Comparison of ENCODE assay signal across 1 cellular context in the genomic region with DNA sequence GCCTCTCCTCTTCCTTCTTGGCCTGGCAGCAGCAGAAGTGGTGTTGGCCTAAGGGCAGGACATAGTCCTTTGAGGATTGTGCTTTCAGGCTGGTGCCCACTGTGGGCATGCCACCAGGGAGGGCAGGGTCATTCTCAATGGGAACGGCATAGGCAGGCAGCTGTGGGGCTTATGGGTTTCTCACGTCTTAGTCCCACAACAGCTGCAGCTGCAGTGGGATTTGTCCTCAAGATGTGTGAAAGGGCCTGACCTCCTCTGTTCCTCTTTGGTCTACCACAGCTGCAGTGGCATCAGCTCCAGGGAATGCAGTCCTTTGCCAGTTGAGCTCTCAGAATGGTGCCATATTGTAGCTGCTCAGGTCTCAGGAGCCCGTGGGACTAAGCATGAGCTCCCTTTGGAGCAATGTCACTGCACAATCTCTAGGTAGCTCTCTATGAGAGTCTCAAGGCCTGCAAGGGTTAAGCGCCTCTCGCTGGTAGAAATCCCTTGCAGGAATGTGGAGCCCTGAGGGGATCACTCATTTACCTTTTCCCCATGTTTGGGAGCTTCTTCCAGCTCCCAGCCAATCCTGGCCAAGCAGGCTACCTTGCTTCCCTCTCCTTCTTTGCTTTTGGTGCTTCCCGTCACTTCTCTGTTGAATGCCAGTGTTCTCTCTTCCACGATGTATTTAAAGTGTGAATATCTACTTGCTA.
TF ChIP-seq lines count a peak whose summit lies in the region.

No MANE protein-coding gene starts in this region.

TF ChIP-seq in H1, 55 proteins besides CTCF, POLR2A, EP300 and RAD21:
- TF ChIP-seq E2F6 (IDR thresholded peaks at IDR 0.05) (peak; percentile 40; the same call in 1 of the 2 replicates), TEAD4 (IDR thresholded peaks at IDR 0.05; ENCODE audit: low read depth, low read length) (peak; percentile 70)
- TF ChIP-seq, protein P1, sequence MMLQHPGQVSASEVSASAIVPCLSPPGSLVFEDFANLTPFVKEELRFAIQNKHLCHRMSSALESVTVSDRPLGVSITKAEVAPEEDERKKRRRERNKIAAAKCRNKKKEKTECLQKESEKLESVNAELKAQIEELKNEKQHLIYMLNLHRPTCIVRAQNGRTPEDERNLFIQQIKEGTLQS (IDR thresholded peaks at IDR 0.05; ENCODE audit: insufficient read depth, low read depth, low read length) = no peak
